Comparison of ENCODE assay signal across 1 cellular context in the genomic region with DNA sequence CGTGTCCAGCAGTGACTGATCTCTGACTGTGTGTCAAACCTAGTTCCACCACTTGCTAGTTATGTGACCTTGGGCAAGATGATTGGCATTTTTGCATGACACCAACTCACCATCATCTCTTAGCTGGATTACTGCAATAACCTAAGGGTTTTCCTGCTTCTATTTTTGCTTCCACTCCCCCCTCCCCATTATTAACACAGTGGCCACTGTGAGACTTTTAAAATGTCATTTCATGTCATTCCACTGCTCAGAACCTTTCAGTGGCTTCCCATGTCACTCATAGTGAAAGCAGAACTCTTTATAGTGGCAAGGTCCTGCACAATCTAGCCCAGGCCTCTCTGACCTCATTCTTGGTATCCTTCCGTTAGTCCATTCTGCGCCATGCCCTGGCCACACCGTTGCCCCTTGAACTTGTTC.
TF ChIP-seq lines count a peak whose summit lies in the region.

No MANE protein-coding gene starts in this region.

TF ChIP-seq in GM23338, 12 proteins besides CTCF, POLR2A, EP300 and RAD21 (continued from another document):
- TF ChIP-seq, protein P1, sequence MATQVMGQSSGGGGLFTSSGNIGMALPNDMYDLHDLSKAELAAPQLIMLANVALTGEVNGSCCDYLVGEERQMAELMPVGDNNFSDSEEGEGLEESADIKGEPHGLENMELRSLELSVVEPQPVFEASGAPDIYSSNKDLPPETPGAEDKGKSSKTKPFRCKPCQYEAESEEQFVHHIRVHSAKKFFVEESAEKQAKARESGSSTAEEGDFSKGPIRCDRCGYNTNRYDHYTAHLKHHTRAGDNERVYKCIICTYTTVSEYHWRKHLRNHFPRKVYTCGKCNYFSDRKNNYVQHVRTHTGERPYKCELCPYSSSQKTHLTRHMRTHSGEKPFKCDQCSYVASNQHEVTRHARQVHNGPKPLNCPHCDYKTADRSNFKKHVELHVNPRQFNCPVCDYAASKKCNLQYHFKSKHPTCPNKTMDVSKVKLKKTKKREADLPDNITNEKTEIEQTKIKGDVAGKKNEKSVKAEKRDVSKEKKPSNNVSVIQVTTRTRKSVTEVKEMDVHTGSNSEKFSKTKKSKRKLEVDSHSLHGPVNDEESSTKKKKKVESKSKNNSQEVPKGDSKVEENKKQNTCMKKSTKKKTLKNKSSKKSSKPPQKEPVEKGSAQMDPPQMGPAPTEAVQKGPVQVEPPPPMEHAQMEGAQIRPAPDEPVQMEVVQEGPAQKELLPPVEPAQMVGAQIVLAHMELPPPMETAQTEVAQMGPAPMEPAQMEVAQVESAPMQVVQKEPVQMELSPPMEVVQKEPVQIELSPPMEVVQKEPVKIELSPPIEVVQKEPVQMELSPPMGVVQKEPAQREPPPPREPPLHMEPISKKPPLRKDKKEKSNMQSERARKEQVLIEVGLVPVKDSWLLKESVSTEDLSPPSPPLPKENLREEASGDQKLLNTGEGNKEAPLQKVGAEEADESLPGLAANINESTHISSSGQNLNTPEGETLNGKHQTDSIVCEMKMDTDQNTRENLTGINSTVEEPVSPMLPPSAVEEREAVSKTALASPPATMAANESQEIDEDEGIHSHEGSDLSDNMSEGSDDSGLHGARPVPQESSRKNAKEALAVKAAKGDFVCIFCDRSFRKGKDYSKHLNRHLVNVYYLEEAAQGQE (IDR thresholded peaks at IDR 0.05; ENCODE audit: unreplicated experiment): no peak
- TF ChIP-seq POLR2AphosphoS5 (IDR thresholded peaks at IDR 0.05; ENCODE audit: low read depth): no peak
- TF ChIP-seq ZNF331 (CRISPR knock-in tag; IDR thresholded peaks at IDR 0.05; ENCODE audit: low read depth): no peak
- TF ChIP-seq JUNB (IDR thresholded peaks at IDR 0.05; ENCODE audit: unreplicated experiment): no peak
- no peak for TF ChIP-seq EZH2phosphoT487 (IDR thresholded peaks at IDR 0.05; ENCODE audit: unreplicated experiment)
